8 cellular contexts compared by ENCODE assay signal in the genomic region with DNA sequence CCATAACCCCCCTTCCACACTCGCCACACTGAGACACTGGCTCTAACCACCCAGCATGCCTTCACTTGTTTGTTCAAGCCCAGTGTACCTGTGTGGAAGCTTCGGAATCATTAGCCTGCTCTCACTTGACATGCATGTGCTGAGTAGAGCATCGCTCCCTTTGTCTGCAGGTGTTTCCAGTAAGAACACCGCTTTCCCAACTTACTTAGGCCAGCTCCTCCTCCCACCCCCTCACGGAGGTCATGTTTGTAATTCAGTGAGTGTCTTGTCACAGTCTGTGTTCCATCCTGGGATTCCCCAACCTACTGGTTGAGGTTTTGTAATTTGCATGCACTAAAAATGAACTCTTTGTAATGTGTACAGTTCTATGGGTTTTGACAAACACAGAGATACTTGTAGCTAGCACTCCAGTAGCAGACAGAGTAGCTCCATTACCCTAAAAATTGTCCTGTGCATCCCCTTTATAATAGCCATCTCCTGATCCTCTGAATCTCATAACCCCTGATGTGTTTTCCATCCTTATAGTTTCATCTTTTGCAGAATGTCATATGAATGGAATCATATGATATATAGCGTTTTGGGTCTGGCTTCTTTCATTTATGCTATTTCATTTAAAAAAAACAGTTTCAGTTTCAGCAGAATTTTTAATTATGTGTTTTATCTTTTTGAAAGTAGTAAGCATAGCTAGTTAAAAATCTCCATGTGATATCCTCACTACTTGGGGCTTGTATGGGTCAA.
DNase-seq lines count a peak whose midpoint lies in the region; ATAC-seq and TF ChIP-seq lines count a peak whose summit lies in the region.

No MANE protein-coding gene starts in this region.

- no peaks in the 10 kb centered on the region for H4K20me1 ChIP-seq in Karpas-422 (ENCODE audit: insufficient read depth, low read depth, low read length)

- H3K4me3 ChIP-seq in GM12865 (ENCODE audit: low read depth, low read length) = peak overlapping the region; percentile 41
- H3K4me3 ChIP-seq in Karpas-422 (ENCODE audit: low read length) = no peak overlapping the region
- H3K4me3 ChIP-seq in epithelial cell of esophagus (ENCODE audit: low read length) = no peak overlapping the region

- TF ChIP-seq CTCF in GM12865 (IDR thresholded peaks at IDR 0.05; ENCODE audit: insufficient read depth, low read depth, low read length, missing control alignments) = no peak
- no peak for TF ChIP-seq CTCF in epithelial cell of esophagus (IDR thresholded peaks at IDR 0.05; ENCODE audit: insufficient read depth, low read depth, low read length, missing control alignments)

- no peaks in the 10 kb centered on the region for H3K9me3 ChIP-seq in Karpas-422 (ENCODE audit: low read length)

- no peaks in the 10 kb centered on the region for H3K36me3 ChIP-seq in Karpas-422 (ENCODE audit: insufficient read depth, low read length)

- peaks cover 26% of the 10 kb centered on the region for H3K4me1 ChIP-seq in Karpas-422 (ENCODE audit: low read length)

- ATAC-seq in GM21528 (IDR thresholded peaks at IDR 0.05; ENCODE audit: low FRiP score, unreplicated experiment) = peak; percentile 87

- no peak overlapping the region for H2AFZ ChIP-seq in Karpas-422 (ENCODE audit: low read length)

- H3K4me2 ChIP-seq in Karpas-422 (ENCODE audit: low read depth, low read length, poor library complexity, severe bottlenecking) = peak overlapping the region; percentile 27

- DNase-seq in GM12865 (ENCODE audit: low read depth) = peak; percentile 89
- no peak for DNase-seq in Karpas-422
- DNase-seq in epithelial cell of esophagus (ENCODE audit: low read depth) = peak; percentile 97
- DNase-seq in NCI-H510A treated with DMSO at 0.1 percent for 48 hours (lab: John Stamatoyannopoulos, UW) = no peak
- DNase-seq in DMS53 treated with DMSO at 0.1 percent for 48 hours (lab: John Stamatoyannopoulos, UW; ENCODE audit: unreplicated experiment) = no peak
- DNase-seq in NCI-H446 (lab: John Stamatoyannopoulos, UW) = no peak
- DNase-seq in SKM-1 (lab: John Stamatoyannopoulos, UW; ENCODE audit: unreplicated experiment) = no peak

- H3K9ac ChIP-seq in Karpas-422 (ENCODE audit: low read length) = no peak overlapping the region

- no peaks in the 10 kb centered on the region for H3K79me2 ChIP-seq in Karpas-422 (ENCODE audit: low read length)

- H3K9me2 ChIP-seq in Karpas-422 (replicated peaks; ENCODE audit: insufficient read depth, low read length) = no peaks in the 10 kb centered on the region

- peaks cover 2% of the 10 kb centered on the region; the same call in 1 of the 2 replicates for H3K27me3 ChIP-seq in Karpas-422 (ENCODE audit: low read length)

- H3K27ac ChIP-seq in Karpas-422 (ENCODE audit: low read length) = no peak overlapping the region

Comparison
In these comparisons a context has a peak if more than half of its experiments do, and no peak if none do; other contexts are left out.
1. DNase-seq: peak in GM12865 (single experiment) and epithelial cell of esophagus (single experiment); none in Karpas-422 (single experiment), NCI-H510A treated with DMSO at 0.1 percent for 48 hours (single experiment), DMS53 treated with DMSO at 0.1 percent for 48 hours (single experiment), NCI-H446 (0 of 2) and SKM-1 (single experiment).